8 cellular contexts compared by ENCODE assay signal in genomic region chr16:1960665-1961630, GRCh38. TPM values are rescaled to one million over a fixed set of nuclear protein-coding genes. Genes with fewer than 3 reads are reported as not detected.
DNase-seq lines count a peak whose midpoint lies in the region; ATAC-seq, FAIRE-seq and TF ChIP-seq lines count a peak whose summit lies in the region.

No MANE protein-coding gene starts in this region.

- H3K36me3 ChIP-seq in pancreas = peaks cover 0 to 20% (median 10%) of the 10 kb centered on the region in 3 donors

- H3K4me3 ChIP-seq in Jurkat, Clone E6-1 (ENCODE audit: low read length) = peak overlapping the region; percentile 81
- H3K4me3 ChIP-seq in coronary artery (peak overlapping the region; percentile 93), pancreas (peak overlapping the region in 3 of 4 donors; percentile 32 to 84 (median 72))

- peaks cover 0 to 23% (median 20%) of the 10 kb centered on the region in 3 donors for H3K4me1 ChIP-seq in pancreas

- DNase-seq in DMS53 treated with DMSO at 0.1 percent for 48 hours (lab: John Stamatoyannopoulos, UW; ENCODE audit: unreplicated experiment) (peak; percentile 51), SW480 (ENCODE audit: low spot score) (peak; percentile 72), coronary artery (ENCODE audit: low spot score) (no peak), pancreas (peak in 2 of 6 donors; percentile 24 to 55), nucleus accumbens (lab: John Stamatoyannopoulos, UW) (no peak), substantia nigra (lab: John Stamatoyannopoulos, UW) (no peak)
- peak; percentile 68 for DNase-seq in Jurkat, Clone E6-1 (ENCODE audit: low read depth, low spot score)

- H3K27me3 ChIP-seq in pancreas = no peaks in the 10 kb centered on the region

- H3K9me3 ChIP-seq in pancreas = no peaks in the 10 kb centered on the region

- whole genome bisulfite sequencing in pancreas, 2 donors = 43 to 45% methylated on average over 20 of the region's 20 CpGs

- no peak for FAIRE-seq in pancreas (lab: Jason Lieb, UNC)

- TF ChIP-seq CTCF in coronary artery (IDR thresholded peaks at IDR 0.05) (no peak), pancreas (IDR thresholded peaks at IDR 0.05) (no peak)

- H3K27ac ChIP-seq in coronary artery (peak overlapping the region in 1 of 2 donors; percentile 18), pancreas (no peak overlapping the region), substantia nigra (ENCODE audit: low read depth, low read length, poor library complexity, severe bottlenecking) (no peak overlapping the region)

- intact Hi-C loops in pancreas (cut with DNase I) = no loop called here

- ATAC-seq in pancreas = no peak
- no peak for ATAC-seq in HG03097 (IDR thresholded peaks at IDR 0.05; ENCODE audit: low FRiP score, unreplicated experiment)

RNA-seq across cellular contexts. Expression of gene NDUFB10, which starts 1.6 kb away (rescaled TPM):
- 315 TPM for polyA plus RNA-seq in Jurkat, Clone E6-1 (2012; ENCODE audit: insufficient read depth, insufficient read length)
- total RNA-seq in pancreas = 10 to 100 TPM; 54.0 to 72.1 (median 58.7) TPM
- polyA plus RNA-seq in pancreas = 100 to 1,000 TPM in 1 of 2 donors, 10 to 100 TPM in 1; 84.2 to 108 TPM

RNA-seq across cellular contexts. Expression of gene RPS2, which starts 3.7 kb away (rescaled TPM):
- polyA plus RNA-seq in Jurkat, Clone E6-1 (2012; ENCODE audit: insufficient read depth, insufficient read length) = 2,923 TPM
- total RNA-seq in pancreas = 1,000 to 10,000 TPM; 1,316 to 3,013 (median 1,806) TPM
- 1,000 to 10,000 TPM; 1,574 to 3,219 TPM for polyA plus RNA-seq in pancreas

RNA-seq across cellular contexts. Expression of gene RNF151, which starts 5.7 kb away (rescaled TPM):
- not detected for polyA plus RNA-seq in Jurkat, Clone E6-1 (2012; ENCODE audit: insufficient read depth, insufficient read length)
- not detected for total RNA-seq in pancreas
- under 1 TPM; 0.12 to 0.61 TPM for polyA plus RNA-seq in pancreas

RNA-seq across cellular contexts. Expression of gene RPL3L, which starts 6.5 kb away (rescaled TPM):
- not detected for polyA plus RNA-seq in Jurkat, Clone E6-1 (2012; ENCODE audit: insufficient read depth, insufficient read length)
- 10 to 100 TPM in 3 of 6 donors, under 1 TPM in 2, not detected in 1; 0.09 to 35.3 (median 11.0) TPM for total RNA-seq in pancreas
- polyA plus RNA-seq in pancreas = 10 to 100 TPM in 1 of 2 donors, under 1 TPM in 1; 0.05 to 11.3 TPM

RNA-seq across cellular contexts. Expression of gene TBL3, which starts 10.9 kb away (rescaled TPM):
- 52.9 TPM for polyA plus RNA-seq in Jurkat, Clone E6-1 (2012; ENCODE audit: insufficient read depth, insufficient read length)
- 10 to 100 TPM; 14.7 to 23.5 (median 19.4) TPM for total RNA-seq in pancreas
- polyA plus RNA-seq in pancreas = 10 to 100 TPM; 55.8 to 63.7 TPM

Comparison
In these comparisons a context has a peak if more than half of its experiments do, and no peak if none do; other contexts are left out.
1. DNase-seq: peak in DMS53 treated with DMSO at 0.1 percent for 48 hours (single experiment), Jurkat, Clone E6-1 (single experiment) and SW480 (single experiment); none in coronary artery (single experiment), nucleus accumbens (0 of 56) and substantia nigra (0 of 49).
2. Peak in every context shown above with its lines, with median percentiles within 50 percentile points of each other: H3K4me3 ChIP-seq.